Comparison of ENCODE assay signal across 1 cellular context in genomic region chr16:72783716-72784320, GRCh38.
TF ChIP-seq lines count a peak whose summit lies in the region.

No MANE protein-coding gene starts in this region.

TF ChIP-seq in neural cell, 6 proteins besides CTCF, POLR2A, EP300 and RAD21 (continued from another document):
- TF ChIP-seq REST (IDR thresholded peaks at IDR 0.05; ENCODE audit: borderline replicate concordance) (no peak), TAF1 (IDR thresholded peaks at IDR 0.05; ENCODE audit: low read depth) (no peak), EZH2 (IDR thresholded peaks at IDR 0.05; ENCODE audit: borderline replicate concordance, insufficient read depth, low read length, poor library complexity, severe bottlenecking) (no peak), SMC3 (conservative IDR thresholded peaks at IDR 0.05; ENCODE audit: poor library complexity) (no peak), POLR2AphosphoS5 (IDR thresholded peaks at IDR 0.05) (peak; percentile 31)
